In genomic region chr15:69384066-69384465, GRCh38 we compare ENCODE assay signal across 1 cellular context. TPM values are rescaled to one million over a fixed set of nuclear protein-coding genes. Genes with fewer than 3 reads are reported as not detected.
"Had no signal": no experiment of that assay in that cellular context is flagged by ENCODE, and none has a peak within 500 bp of the region (broad histone marks: within the 10 kb centered on the region; RNA-seq: fewer than 3 reads in every experiment).

No MANE protein-coding gene starts in this region.

RNA-seq across cellular contexts. Expression of gene KIF23, which starts 30.1 kb away (rescaled TPM):
- polyA plus RNA-seq: naive thymus-derived CD4-positive, alpha-beta T cell had no signal
